Comparison of ENCODE assay signal across 12 cellular contexts in the genomic region with DNA sequence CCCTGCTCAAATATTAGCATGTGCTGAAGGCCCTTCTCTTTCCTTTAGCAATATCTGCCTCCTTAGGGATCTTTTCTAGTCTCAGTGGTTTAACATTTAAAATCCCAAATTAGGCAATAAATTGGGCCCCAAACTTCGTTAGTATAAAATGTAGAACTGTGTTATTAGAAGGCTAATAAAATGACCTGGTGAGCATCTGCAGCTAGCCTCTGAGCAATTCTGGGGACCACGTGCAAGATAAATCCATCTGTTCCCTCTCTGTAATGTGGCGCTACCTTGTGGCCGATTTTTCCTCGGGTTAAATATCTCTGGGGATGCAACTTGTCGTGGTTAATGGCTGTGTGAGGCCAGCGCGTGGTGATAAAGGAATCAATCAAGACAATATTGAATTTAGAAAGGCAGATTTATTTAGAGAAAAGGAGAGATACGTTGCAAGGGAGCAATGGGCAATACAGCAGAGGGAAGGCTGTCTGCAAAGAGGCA. TPM values are rescaled to one million over a fixed set of nuclear protein-coding genes. Genes with fewer than 3 reads are reported as not detected.
DNase-seq lines count a peak whose midpoint lies in the region; ATAC-seq and TF ChIP-seq lines count a peak whose summit lies in the region.
"Had no signal": no experiment of that assay in that cellular context is flagged by ENCODE, and none has a peak within 500 bp of the region (broad histone marks: within the 10 kb centered on the region; RNA-seq: fewer than 3 reads in every experiment).

No MANE protein-coding gene starts in this region.

- H3K36me3 Mint-ChIP-seq in chondrocyte (ENCODE audit: low read depth) (no peaks in the 10 kb centered on the region), osteocyte (ENCODE audit: unreplicated experiment) (no peaks in the 10 kb centered on the region)
- H3K36me3 Mint-ChIP-seq: activated naive CD4-positive, alpha-beta T cell treated with anti-CD3 and anti-CD28 coated beads, Interleukin-2, amount 50 U/mL, for 24 hours had no signal

- TF ChIP-seq CTCF in chondrocyte (IDR thresholded peaks at IDR 0.05), result peak; percentile 76
- TF ChIP-seq CTCF in osteocyte (IDR thresholded peaks at IDR 0.05), result no peak
- TF ChIP-seq CTCF in upper lobe of left lung (IDR thresholded peaks at IDR 0.05), result peak in 1 of 6 experiments; percentile 29

- H3K4me1 Mint-ChIP-seq in chondrocyte (ENCODE audit: low read depth) (no peaks in the 10 kb centered on the region), osteocyte (ENCODE audit: unreplicated experiment) (no peaks in the 10 kb centered on the region)
- H3K4me1 Mint-ChIP-seq: activated B cell treated with CpG ODN at 0.5 μM for 24 hours; activated naive CD4-positive, alpha-beta T cell treated with anti-CD3 and anti-CD28 coated beads, Interleukin-2, amount 50 U/mL, for 24 hours had no signal

- H3K4me3 Mint-ChIP-seq in chondrocyte (ENCODE audit: unreplicated experiment), result no peak overlapping the region
- H3K4me3 Mint-ChIP-seq in osteocyte (ENCODE audit: unreplicated experiment), result no peak overlapping the region
- H3K4me3 Mint-ChIP-seq: activated B cell treated with CpG ODN at 0.5 μM for 24 hours; activated naive CD4-positive, alpha-beta T cell treated with anti-CD3 and anti-CD28 coated beads, Interleukin-2, amount 50 U/mL, for 24 hours had no signal

- TF ChIP-seq POLR2A in upper lobe of left lung (IDR thresholded peaks at IDR 0.05), result no peak

- H3K27ac Mint-ChIP-seq in chondrocyte (ENCODE audit: unreplicated experiment) (no peak overlapping the region), osteocyte (ENCODE audit: unreplicated experiment) (no peak overlapping the region)
- H3K27ac Mint-ChIP-seq: activated B cell treated with CpG ODN at 0.5 μM for 24 hours; activated naive CD4-positive, alpha-beta T cell treated with anti-CD3 and anti-CD28 coated beads, Interleukin-2, amount 50 U/mL, for 24 hours had no signal

- H3K27me3 ChIP-seq in upper lobe of left lung, result no peaks in the 10 kb centered on the region

- 66 to 69% methylated on average over 9 of the region's 9 CpGs for WGBS in upper lobe of left lung, 2 donors

- DNase-seq in NCI-H2196 (lab: John Stamatoyannopoulos, UW; ENCODE audit: unreplicated experiment) (peak; percentile 13), NCI-H2196 treated with DMSO at 0.1 percent for 48 hours (lab: John Stamatoyannopoulos, UW; ENCODE audit: unreplicated experiment) (no peak), NCI-H82 (lab: John Stamatoyannopoulos, UW) (peak; percentile 73), chondrocyte (ENCODE audit: low spot score) (no peak), osteocyte (ENCODE audit: extremely low spot score, unreplicated experiment) (peak; percentile 42), upper lobe of left lung (no peak), T-helper 1 cell (no peak), 8988T (no peak)
- DNase-seq: activated B cell treated with CpG ODN at 0.5 μM for 24 hours had no signal

- H3K9me3 Mint-ChIP-seq in chondrocyte (ENCODE audit: low read depth) (no peaks in the 10 kb centered on the region), osteocyte (ENCODE audit: unreplicated experiment) (no peaks in the 10 kb centered on the region)
- H3K9me3 Mint-ChIP-seq: activated B cell treated with CpG ODN at 0.5 μM for 24 hours; activated naive CD4-positive, alpha-beta T cell treated with anti-CD3 and anti-CD28 coated beads, Interleukin-2, amount 50 U/mL, for 24 hours had no signal

- no peak for TF ChIP-seq EP300 in upper lobe of left lung (IDR thresholded peaks at IDR 0.05)

- no peaks in the 10 kb centered on the region for H3K4me1 ChIP-seq in upper lobe of left lung

- H3K27ac ChIP-seq in upper lobe of left lung, result no peak overlapping the region
- H3K27ac ChIP-seq: dorsolateral prefrontal cortex, skin epidermis had no signal

- no peaks in the 10 kb centered on the region for H3K9me3 ChIP-seq in upper lobe of left lung

- no peak overlapping the region for H3K4me3 ChIP-seq in upper lobe of left lung
- H3K4me3 ChIP-seq: dorsolateral prefrontal cortex, skin epidermis had no signal

- no peaks in the 10 kb centered on the region for H3K36me3 ChIP-seq in upper lobe of left lung

- no peak for ATAC-seq in upper lobe of left lung (ENCODE audit: low FRiP score in 2 of 2)

- H3K27me3 Mint-ChIP-seq in chondrocyte (ENCODE audit: low read depth), result peaks cover 19% of the 10 kb centered on the region
- peaks cover 29% of the 10 kb centered on the region for H3K27me3 Mint-ChIP-seq in osteocyte (ENCODE audit: unreplicated experiment)
- H3K27me3 Mint-ChIP-seq: activated B cell treated with CpG ODN at 0.5 μM for 24 hours; activated naive CD4-positive, alpha-beta T cell treated with anti-CD3 and anti-CD28 coated beads, Interleukin-2, amount 50 U/mL, for 24 hours had no signal

RNA-seq across cellular contexts. Expression of a gene that starts 18.7 kb away (rescaled TPM):
- total RNA-seq in chondrocyte (not detected in 3 replicates), osteocyte (not detected in 2 replicates), upper lobe of left lung (not detected)
- total RNA-seq: activated B cell treated with CpG ODN at 0.5 μM for 24 hours had no signal

RNA-seq across cellular contexts. Expression of a gene that starts 46.1 kb away (rescaled TPM):
- total RNA-seq in chondrocyte, result not detected in 3 replicates
- total RNA-seq in osteocyte, result not detected in 2 replicates
- not detected for total RNA-seq in upper lobe of left lung
- total RNA-seq: activated B cell treated with CpG ODN at 0.5 μM for 24 hours, dorsolateral prefrontal cortex had no signal

RNA-seq across cellular contexts. Expression of a gene that starts 48.2 kb away (rescaled TPM):
- total RNA-seq in chondrocyte (not detected in 3 replicates), osteocyte (not detected in 2 replicates), upper lobe of left lung (under 1 TPM in 1 of 6 donors, not detected in 5; 0.37 TPM)
- total RNA-seq: activated B cell treated with CpG ODN at 0.5 μM for 24 hours, dorsolateral prefrontal cortex had no signal

Comparison
In these comparisons a context has a peak if more than half of its experiments do, and no peak if none do; other contexts are left out.
1. DNase-seq: peak in NCI-H2196 (single experiment), NCI-H82 (single experiment) and osteocyte (single experiment); none in NCI-H2196 treated with DMSO at 0.1 percent for 48 hours (single experiment), chondrocyte (single experiment), upper lobe of left lung (0 of 2), T-helper 1 cell (0 of 5) and 8988T (single experiment).